In the genomic region with DNA sequence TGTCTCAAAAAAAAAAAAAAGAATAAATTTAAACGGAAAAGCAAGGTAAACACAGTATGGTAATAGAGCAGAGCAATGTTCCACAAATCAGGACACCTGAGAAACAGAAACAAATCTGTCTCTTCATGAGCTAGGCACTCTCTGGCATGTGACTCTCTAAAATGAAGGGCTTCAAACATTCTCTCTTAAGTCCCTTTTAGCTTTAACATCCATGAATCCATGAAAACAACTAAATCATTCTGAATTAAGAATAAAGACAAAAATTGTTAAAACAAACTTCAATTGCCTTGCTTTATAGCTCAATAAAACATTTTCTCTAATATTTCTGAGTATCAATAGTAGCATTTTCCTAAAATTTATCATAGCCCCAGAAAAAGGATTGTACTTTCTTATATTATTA, we compare ENCODE assay signal across 2 cellular contexts.
"Had no signal": no experiment of that assay in that cellular context is flagged by ENCODE, and none has a peak within 500 bp of the region (broad histone marks: within the 10 kb centered on the region; RNA-seq: fewer than 3 reads in every experiment).

No MANE protein-coding gene starts in this region.

- DNase-seq: GDM1, GF-D8 had no signal
